ENCODE assay signal across 11 cellular contexts in the genomic region with DNA sequence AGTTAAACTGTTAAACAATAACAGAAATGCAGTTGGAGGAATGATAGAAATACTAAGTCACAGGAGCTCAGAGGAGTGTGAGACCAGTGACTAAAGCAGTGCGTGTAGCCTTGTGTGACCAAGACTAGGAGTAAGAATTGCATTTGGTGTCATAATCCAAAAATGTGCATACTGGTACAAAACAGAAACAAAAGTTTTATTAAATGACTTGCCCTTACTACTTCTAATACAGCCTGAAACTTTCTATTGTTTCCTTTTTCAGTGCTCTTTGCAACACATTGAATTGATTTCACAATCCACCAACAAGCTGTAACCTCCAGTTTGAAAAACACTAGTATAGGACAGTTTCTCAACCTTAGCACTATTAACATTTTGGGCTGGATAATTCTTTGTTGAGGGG. TPM values are rescaled to one million over a fixed set of nuclear protein-coding genes. Genes with fewer than 3 reads are reported as not detected.
DNase-seq lines count a peak whose midpoint lies in the region; ATAC-seq and TF ChIP-seq lines count a peak whose summit lies in the region.
"Had no signal": no experiment of that assay in that cellular context is flagged by ENCODE, and none has a peak within 500 bp of the region (broad histone marks: within the 10 kb centered on the region; RNA-seq: fewer than 3 reads in every experiment).

No MANE protein-coding gene starts in this region.

- no peaks in the 10 kb centered on the region for H3K27me3 ChIP-seq in ACC112 (ENCODE audit: insufficient read depth, low read length)
- no peaks in the 10 kb centered on the region for H3K27me3 ChIP-seq in GM23248 (replicated peaks; ENCODE audit: insufficient read depth)
- no peaks in the 10 kb centered on the region for H3K27me3 ChIP-seq in layer of hippocampus (ENCODE audit: control insufficient read depth, insufficient read depth, low read length)

- H2AFZ ChIP-seq in ACC112 (ENCODE audit: low read length, unreplicated experiment) (no peak overlapping the region), GM23248 (no peak overlapping the region)

- H3F3A ChIP-seq in GM23248 (ENCODE audit: insufficient read depth) = peaks cover 20% of the 10 kb centered on the region; the same call in 1 of the 2 replicates

- H3K9ac ChIP-seq in GM23248 = peak overlapping the region; percentile 54

- H3K4me1 Mint-ChIP-seq in activated CD8-positive, alpha-beta T cell treated with anti-CD3 and anti-CD28 coated beads for 36 hours (ENCODE audit: low read depth) = peaks cover 22% of the 10 kb centered on the region

- no peaks in the 10 kb centered on the region for H3K9me3 Mint-ChIP-seq in activated CD8-positive, alpha-beta T cell treated with anti-CD3 and anti-CD28 coated beads for 36 hours
- H3K9me3 Mint-ChIP-seq: CD4-positive, alpha-beta T cell had no signal

- no peak overlapping the region for H3K4me3 Mint-ChIP-seq in activated CD8-positive, alpha-beta T cell treated with anti-CD3 and anti-CD28 coated beads for 36 hours
- H3K4me3 Mint-ChIP-seq: CD4-positive, alpha-beta T cell had no signal

- in situ Hi-C loops in GM23248 (cut with MboI) = no loop called here

- H3K9me3 ChIP-seq in GM23248 (ENCODE audit: low read depth) = no peaks in the 10 kb centered on the region

- TF ChIP-seq CTCF in activated CD8-positive, alpha-beta T cell treated with anti-CD3 and anti-CD28 coated beads for 36 hours (IDR thresholded peaks at IDR 0.05) = no peak

- peak overlapping the region; percentile 10 for H3K4me2 ChIP-seq in GM23248 (ENCODE audit: unreplicated experiment)

- WGBS in GM23248 (ENCODE audit: low coverage in 1 of 2, low lambda C conversion rate in 2 of 2, missing lambda C conversion rate in 2 of 2), 2 experiments = 47 to 63% methylated on average over 1 of the region's 1 CpG

- peaks cover 19% of the 10 kb centered on the region for H3K36me3 Mint-ChIP-seq in activated CD8-positive, alpha-beta T cell treated with anti-CD3 and anti-CD28 coated beads for 36 hours (ENCODE audit: low read depth)

- H3K79me2 ChIP-seq in ACC112 (ENCODE audit: control insufficient read depth, insufficient read depth, low read length, unreplicated experiment) (peaks cover 39% of the 10 kb centered on the region), GM23248 (ENCODE audit: insufficient read depth) (peaks cover 85% of the 10 kb centered on the region)

- DNase-seq in GM23248 (peak; percentile 88), NCI-H82 (lab: John Stamatoyannopoulos, UW) (no peak), RPMI8226 (no peak), Kasumi-1 (lab: John Stamatoyannopoulos, UW) (no peak), NCI-H2196 treated with DMSO at 0.1 percent for 48 hours (lab: John Stamatoyannopoulos, UW; ENCODE audit: unreplicated experiment) (no peak)
- no peak for DNase-seq in activated CD8-positive, alpha-beta T cell treated with anti-CD3 and anti-CD28 coated beads for 36 hours
- DNase-seq: CD4-positive, alpha-beta T cell; stimulated activated naive CD4-positive, alpha-beta T cell treated with Interleukin-2 at 50 U/mL for 16 hours had no signal

- no peaks in the 10 kb centered on the region for H3K9me2 ChIP-seq in GM23248 (ENCODE audit: insufficient read depth)

- POLR2A ChIA-PET in activated CD8-positive, alpha-beta T cell treated with anti-CD3 and anti-CD28 coated beads for 36 hours (lab: Charles Lee) = no interaction called here

- CTCF ChIA-PET in activated CD8-positive, alpha-beta T cell treated with anti-CD3 and anti-CD28 coated beads for 36 hours (lab: Charles Lee) = no interaction called here

- H3K36me3 ChIP-seq in ACC112 (ENCODE audit: insufficient read depth, low read length) = peaks cover 7% of the 10 kb centered on the region; the same call in 1 of the 2 replicates
- H3K36me3 ChIP-seq in GM23248 (ENCODE audit: low read depth) = peaks cover 15% of the 10 kb centered on the region

- H3K27ac ChIP-seq in ACC112 (ENCODE audit: low read depth, low read length) = peak overlapping the region; percentile 50
- H3K27ac ChIP-seq in GM23248 = peak overlapping the region; percentile 89
- peak overlapping the region; percentile 3 for H3K27ac ChIP-seq in layer of hippocampus (ENCODE audit: low read depth, low read length)
- H3K27ac ChIP-seq: SK-N-MC had no signal

- H3K27ac Mint-ChIP-seq in activated CD8-positive, alpha-beta T cell treated with anti-CD3 and anti-CD28 coated beads for 36 hours = peak overlapping the region; percentile 14
- H3K27ac Mint-ChIP-seq: CD4-positive, alpha-beta T cell had no signal

- peaks cover 12% of the 10 kb centered on the region for H3K4me1 ChIP-seq in ACC112 (ENCODE audit: control insufficient read depth, insufficient read depth, low read length, unreplicated experiment)
- H3K4me1 ChIP-seq in GM23248 (ENCODE audit: insufficient read depth) = peaks cover 22% of the 10 kb centered on the region

- intact Hi-C loops in activated CD8-positive, alpha-beta T cell treated with anti-CD3 and anti-CD28 coated beads for 36 hours (cut with micrococcal nuclease) = no loop called here

- H3K4me3 ChIP-seq in ACC112 (ENCODE audit: low read depth, low read length) = no peak overlapping the region
- no peak overlapping the region for H3K4me3 ChIP-seq in GM23248
- H3K4me3 ChIP-seq: SK-N-MC had no signal

- no peaks in the 10 kb centered on the region for H3K27me3 Mint-ChIP-seq in activated CD8-positive, alpha-beta T cell treated with anti-CD3 and anti-CD28 coated beads for 36 hours
- H3K27me3 Mint-ChIP-seq: CD4-positive, alpha-beta T cell had no signal

- no peak for ATAC-seq in activated CD8-positive, alpha-beta T cell treated with anti-CD3 and anti-CD28 coated beads for 36 hours

- no peaks in the 10 kb centered on the region for H4K20me1 ChIP-seq in GM23248 (ENCODE audit: insufficient read depth)

RNA-seq across cellular contexts. Expression of gene SNX1, which starts 17.1 kb away (rescaled TPM):
- total RNA-seq in GM23248 (2014; rRNA removed; shearing (Covaris generic)) = 34.9 and 40.5 TPM in 2 replicates
- 102 and 103 TPM in 2 replicates for polyA plus RNA-seq in GM23248 (2016; fragmentation: Nextera tagmentation; extraction: Ambion mirVana)
- 10 to 100 TPM; 75.6 to 80.1 TPM for total RNA-seq in activated CD8-positive, alpha-beta T cell treated with anti-CD3 and anti-CD28 coated beads for 36 hours

RNA-seq across cellular contexts. Expression of gene CIAO2A, which starts 19.3 kb away (rescaled TPM):
- 40.5 and 53.9 TPM in 2 replicates for total RNA-seq in GM23248 (2014; rRNA removed; shearing (Covaris generic))
- 93.2 and 93.8 TPM in 2 replicates for polyA plus RNA-seq in GM23248 (2016; fragmentation: Nextera tagmentation; extraction: Ambion mirVana)
- 10 to 100 TPM; 88.3 to 99.4 TPM for total RNA-seq in activated CD8-positive, alpha-beta T cell treated with anti-CD3 and anti-CD28 coated beads for 36 hours

RNA-seq across cellular contexts. Expression of gene SNX22, which starts 38.6 kb away (rescaled TPM):
- not detected in 2 replicates for total RNA-seq in GM23248 (2014; rRNA removed; shearing (Covaris generic))
- 0.66 and 0.94 TPM in 2 replicates for polyA plus RNA-seq in GM23248 (2016; fragmentation: Nextera tagmentation; extraction: Ambion mirVana)
- total RNA-seq in activated CD8-positive, alpha-beta T cell treated with anti-CD3 and anti-CD28 coated beads for 36 hours = 1 to 10 TPM; 1.6 to 1.8 TPM

RNA-seq across cellular contexts. Expression of gene PPIB, which starts 49.9 kb away (rescaled TPM):
- 994 and 1,188 TPM in 2 replicates for total RNA-seq in GM23248 (2014; rRNA removed; shearing (Covaris generic))
- 1,748 and 1,763 TPM in 2 replicates for polyA plus RNA-seq in GM23248 (2016; fragmentation: Nextera tagmentation; extraction: Ambion mirVana)
- 100 to 1,000 TPM; 223 to 227 TPM for total RNA-seq in activated CD8-positive, alpha-beta T cell treated with anti-CD3 and anti-CD28 coated beads for 36 hours

Comparison
In these comparisons a context has a peak if more than half of its experiments do, and no peak if none do; other contexts are left out.
1. H3K27ac ChIP-seq: peak in every context shown above with its lines; median percentile 89 in GM23248; 50 in ACC112; 3 in layer of hippocampus.